ENCODE assay signal across 1 cellular context in genomic region chr2:241808701-241809382, GRCh38.
A peak's percentile ranks its signal among the peaks of the same experiment; 100 is the strongest.
TF ChIP-seq lines count a peak whose summit lies in the region.

TSS of gene NEU4 (plus strand) at chr2:241809193. CDS start at chr2:241814485, 5,292 bp downstream.

TF ChIP-seq in HepG2, 621 proteins besides CTCF, POLR2A, EP300 and RAD21 (continued from another document and continues in another):
- TF ChIP-seq ZNF329 (CRISPR knock-in tag; IDR thresholded peaks at IDR 0.05; ENCODE audit: low read depth) (no peak), GABPA (IDR thresholded peaks at IDR 0.05; ENCODE audit: low read depth, low read length) (no peak), GABPA (CRISPR knock-in tag; IDR thresholded peaks at IDR 0.05; ENCODE audit: low read depth) (peak; percentile 25; the same call in 1 of the 2 replicates), NFYC (CRISPR knock-in tag; IDR thresholded peaks at IDR 0.05) (no peak), ZNF264 (CRISPR knock-in tag; IDR thresholded peaks at IDR 0.05) (peak; percentile 74), ZNF30 (CRISPR knock-in tag; IDR thresholded peaks at IDR 0.05) (0 out of 2 replicates have a peak, but pooled peaks have one; percentile 60), SP1 (IDR thresholded peaks at IDR 0.05) (no peak), SP1 (CRISPR knock-in tag; IDR thresholded peaks at IDR 0.05) (no peak), SPEN (CRISPR knock-in tag; IDR thresholded peaks at IDR 0.05; ENCODE audit: low read depth) (peak; percentile 93), ZNF549 (CRISPR knock-in tag; IDR thresholded peaks at IDR 0.05) (peak; percentile 83; the same call in 1 of the 2 replicates), ZFP36L1 (CRISPR knock-in tag; IDR thresholded peaks at IDR 0.05) (peak; percentile 77; the same call in 1 of the 2 replicates), CCDC6 (CRISPR knock-in tag; IDR thresholded peaks at IDR 0.05) (no peak), ZNF841 (CRISPR knock-in tag; IDR thresholded peaks at IDR 0.05; ENCODE audit: borderline replicate concordance) (no peak), RXRA (CRISPR knock-in tag; IDR thresholded peaks at IDR 0.05) (peak; percentile 82), ZNF629 (CRISPR knock-in tag; conservative IDR thresholded peaks at IDR 0.05) (peak; percentile 96), KLF12 (CRISPR knock-in tag; IDR thresholded peaks at IDR 0.05; ENCODE audit: borderline replicate concordance) (peak; percentile 90), ELF1 (CRISPR knock-in tag; IDR thresholded peaks at IDR 0.05) (peak; percentile 64), AGO1 (IDR thresholded peaks at IDR 0.05; ENCODE audit: low read depth, low read length, poor library complexity, severe bottlenecking) (peak; percentile 97), AHR (CRISPR knock-in tag; IDR thresholded peaks at IDR 0.05) (peak; percentile 65; the same call in 1 of the 2 replicates), ZBTB10 (CRISPR knock-in tag; IDR thresholded peaks at IDR 0.05; ENCODE audit: borderline replicate concordance) (peak; percentile 66; the same call in 1 of the 2 replicates), ZNF335 (CRISPR knock-in tag; IDR thresholded peaks at IDR 0.05) (no peak; the same call in 1 of the 2 replicates), NFYB (CRISPR knock-in tag; IDR thresholded peaks at IDR 0.05) (no peak; the same call in 1 of the 2 replicates), ZNF326 (CRISPR knock-in tag; IDR thresholded peaks at IDR 0.05; ENCODE audit: borderline replicate concordance) (peak; percentile 7; the same call in 1 of the 2 replicates), ZNF280B (CRISPR knock-in tag; IDR thresholded peaks at IDR 0.05; ENCODE audit: borderline replicate concordance) (peak; percentile 90; the same call in 1 of the 2 replicates), ZNF33A (CRISPR knock-in tag; IDR thresholded peaks at IDR 0.05; ENCODE audit: borderline replicate concordance) (0 out of 2 replicates have a peak, but pooled peaks have one; percentile 55), GLI4 (CRISPR knock-in tag; IDR thresholded peaks at IDR 0.05; ENCODE audit: borderline replicate concordance) (peak; percentile 60; the same call in 1 of the 2 replicates), ZNF883 (CRISPR knock-in tag; IDR thresholded peaks at IDR 0.05; ENCODE audit: not compliant biosample characterization) (peak; percentile 94), TCF7 (IDR thresholded peaks at IDR 0.05; ENCODE audit: low read depth) (no peak), DNMT3B (CRISPR knock-in tag; conservative IDR thresholded peaks at IDR 0.05) (no peak), RNF219 (CRISPR knock-in tag; IDR thresholded peaks at IDR 0.05) (0 out of 2 replicates have a peak, but pooled peaks have one; percentile 88), ELF4 (CRISPR knock-in tag; IDR thresholded peaks at IDR 0.05; ENCODE audit: borderline replicate concordance) (no peak; the same call in 1 of the 2 replicates), ATF7 (IDR thresholded peaks at IDR 0.05) (no peak), ATF7 (CRISPR knock-in tag; IDR thresholded peaks at IDR 0.05) (peak; percentile 34; the same call in 1 of the 2 replicates), CREM (IDR thresholded peaks at IDR 0.05) (no peak; the same call in 1 of the 2 replicates), CREM (CRISPR knock-in tag; IDR thresholded peaks at IDR 0.05) (no peak), RNF2 (conservative IDR thresholded peaks at IDR 0.05; ENCODE audit: low read depth) (peak; percentile 91), ZNF503 (CRISPR knock-in tag; IDR thresholded peaks at IDR 0.05) (peak; percentile 83; the same call in 1 of the 2 replicates), NCOA2 (CRISPR knock-in tag; IDR thresholded peaks at IDR 0.05) (peak; percentile 61), SIX1 (CRISPR knock-in tag; IDR thresholded peaks at IDR 0.05; ENCODE audit: borderline replicate concordance) (0 out of 2 replicates have a peak, but pooled peaks have one; percentile 25), MIXL1 (CRISPR knock-in tag; IDR thresholded peaks at IDR 0.05) (peak; percentile 33; the same call in 1 of the 2 replicates), CCAR2 (optimal IDR thresholded peaks at IDR 0.05; ENCODE audit: low read depth, low read length) (no peak), ZNF563 (CRISPR knock-in tag; IDR thresholded peaks at IDR 0.05) (peak; percentile 91; the same call in 1 of the 2 replicates)
- TF ChIP-seq, protein P1, sequence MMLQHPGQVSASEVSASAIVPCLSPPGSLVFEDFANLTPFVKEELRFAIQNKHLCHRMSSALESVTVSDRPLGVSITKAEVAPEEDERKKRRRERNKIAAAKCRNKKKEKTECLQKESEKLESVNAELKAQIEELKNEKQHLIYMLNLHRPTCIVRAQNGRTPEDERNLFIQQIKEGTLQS (CRISPR knock-in tag; IDR thresholded peaks at IDR 0.05), result peak; percentile 12; the same call in 1 of the 2 replicates
- TF ChIP-seq, protein P2, sequence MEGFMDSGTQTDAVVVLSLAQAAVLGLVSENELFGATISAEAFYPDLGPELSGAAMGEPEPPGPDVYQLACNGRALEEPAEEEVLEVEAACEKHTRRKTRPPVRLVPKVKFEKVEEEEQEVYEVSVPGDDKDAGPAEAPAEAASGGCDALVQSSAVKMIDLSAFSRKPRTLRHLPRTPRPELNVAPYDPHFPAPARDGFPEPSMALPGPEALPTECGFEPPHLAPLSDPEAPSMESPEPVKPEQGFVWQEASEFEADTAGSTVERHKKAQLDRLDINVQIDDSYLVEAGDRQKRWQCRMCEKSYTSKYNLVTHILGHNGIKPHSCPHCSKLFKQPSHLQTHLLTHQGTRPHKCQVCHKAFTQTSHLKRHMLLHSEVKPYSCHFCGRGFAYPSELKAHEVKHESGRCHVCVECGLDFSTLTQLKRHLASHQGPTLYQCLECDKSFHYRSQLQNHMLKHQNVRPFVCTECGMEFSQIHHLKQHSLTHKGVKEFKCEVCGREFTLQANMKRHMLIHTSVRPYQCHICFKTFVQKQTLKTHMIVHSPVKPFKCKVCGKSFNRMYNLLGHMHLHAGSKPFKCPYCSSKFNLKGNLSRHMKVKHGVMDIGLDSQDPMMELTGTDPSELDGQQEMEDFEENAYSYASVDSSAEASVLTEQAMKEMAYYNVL (CRISPR knock-in tag; IDR thresholded peaks at IDR 0.05; ENCODE audit: borderline replicate concordance), result no peak; the same call in 1 of the 2 replicates
- TF ChIP-seq, protein P3, sequence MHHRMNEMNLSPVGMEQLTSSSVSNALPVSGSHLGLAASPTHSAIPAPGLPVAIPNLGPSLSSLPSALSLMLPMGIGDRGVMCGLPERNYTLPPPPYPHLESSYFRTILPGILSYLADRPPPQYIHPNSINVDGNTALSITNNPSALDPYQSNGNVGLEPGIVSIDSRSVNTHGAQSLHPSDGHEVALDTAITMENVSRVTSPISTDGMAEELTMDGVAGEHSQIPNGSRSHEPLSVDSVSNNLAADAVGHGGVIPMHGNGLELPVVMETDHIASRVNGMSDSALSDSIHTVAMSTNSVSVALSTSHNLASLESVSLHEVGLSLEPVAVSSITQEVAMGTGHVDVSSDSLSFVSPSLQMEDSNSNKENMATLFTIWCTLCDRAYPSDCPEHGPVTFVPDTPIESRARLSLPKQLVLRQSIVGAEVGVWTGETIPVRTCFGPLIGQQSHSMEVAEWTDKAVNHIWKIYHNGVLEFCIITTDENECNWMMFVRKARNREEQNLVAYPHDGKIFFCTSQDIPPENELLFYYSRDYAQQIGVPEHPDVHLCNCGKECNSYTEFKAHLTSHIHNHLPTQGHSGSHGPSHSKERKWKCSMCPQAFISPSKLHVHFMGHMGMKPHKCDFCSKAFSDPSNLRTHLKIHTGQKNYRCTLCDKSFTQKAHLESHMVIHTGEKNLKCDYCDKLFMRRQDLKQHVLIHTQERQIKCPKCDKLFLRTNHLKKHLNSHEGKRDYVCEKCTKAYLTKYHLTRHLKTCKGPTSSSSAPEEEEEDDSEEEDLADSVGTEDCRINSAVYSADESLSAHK (CRISPR knock-in tag; IDR thresholded peaks at IDR 0.05; ENCODE audit: borderline replicate concordance), result no peak; the same call in 1 of the 2 replicates
- TF ChIP-seq, protein P4, sequence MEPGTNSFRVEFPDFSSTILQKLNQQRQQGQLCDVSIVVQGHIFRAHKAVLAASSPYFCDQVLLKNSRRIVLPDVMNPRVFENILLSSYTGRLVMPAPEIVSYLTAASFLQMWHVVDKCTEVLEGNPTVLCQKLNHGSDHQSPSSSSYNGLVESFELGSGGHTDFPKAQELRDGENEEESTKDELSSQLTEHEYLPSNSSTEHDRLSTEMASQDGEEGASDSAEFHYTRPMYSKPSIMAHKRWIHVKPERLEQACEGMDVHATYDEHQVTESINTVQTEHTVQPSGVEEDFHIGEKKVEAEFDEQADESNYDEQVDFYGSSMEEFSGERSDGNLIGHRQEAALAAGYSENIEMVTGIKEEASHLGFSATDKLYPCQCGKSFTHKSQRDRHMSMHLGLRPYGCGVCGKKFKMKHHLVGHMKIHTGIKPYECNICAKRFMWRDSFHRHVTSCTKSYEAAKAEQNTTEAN (CRISPR knock-in tag; conservative IDR thresholded peaks at IDR 0.05), result peak; percentile 90
- TF ChIP-seq, protein P5, sequence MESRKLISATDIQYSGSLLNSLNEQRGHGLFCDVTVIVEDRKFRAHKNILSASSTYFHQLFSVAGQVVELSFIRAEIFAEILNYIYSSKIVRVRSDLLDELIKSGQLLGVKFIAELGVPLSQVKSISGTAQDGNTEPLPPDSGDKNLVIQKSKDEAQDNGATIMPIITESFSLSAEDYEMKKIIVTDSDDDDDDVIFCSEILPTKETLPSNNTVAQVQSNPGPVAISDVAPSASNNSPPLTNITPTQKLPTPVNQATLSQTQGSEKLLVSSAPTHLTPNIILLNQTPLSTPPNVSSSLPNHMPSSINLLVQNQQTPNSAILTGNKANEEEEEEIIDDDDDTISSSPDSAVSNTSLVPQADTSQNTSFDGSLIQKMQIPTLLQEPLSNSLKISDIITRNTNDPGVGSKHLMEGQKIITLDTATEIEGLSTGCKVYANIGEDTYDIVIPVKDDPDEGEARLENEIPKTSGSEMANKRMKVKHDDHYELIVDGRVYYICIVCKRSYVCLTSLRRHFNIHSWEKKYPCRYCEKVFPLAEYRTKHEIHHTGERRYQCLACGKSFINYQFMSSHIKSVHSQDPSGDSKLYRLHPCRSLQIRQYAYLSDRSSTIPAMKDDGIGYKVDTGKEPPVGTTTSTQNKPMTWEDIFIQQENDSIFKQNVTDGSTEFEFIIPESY (CRISPR knock-in tag; IDR thresholded peaks at IDR 0.05), result peak; percentile 39; the same call in 1 of the 2 replicates
- TF ChIP-seq, protein P6, sequence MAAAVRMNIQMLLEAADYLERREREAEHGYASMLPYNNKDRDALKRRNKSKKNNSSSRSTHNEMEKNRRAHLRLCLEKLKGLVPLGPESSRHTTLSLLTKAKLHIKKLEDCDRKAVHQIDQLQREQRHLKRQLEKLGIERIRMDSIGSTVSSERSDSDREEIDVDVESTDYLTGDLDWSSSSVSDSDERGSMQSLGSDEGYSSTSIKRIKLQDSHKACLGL (CRISPR knock-in tag; IDR thresholded peaks at IDR 0.05), result peak; percentile 60
